ENCODE assay signal across 7 cellular contexts in the genomic region with DNA sequence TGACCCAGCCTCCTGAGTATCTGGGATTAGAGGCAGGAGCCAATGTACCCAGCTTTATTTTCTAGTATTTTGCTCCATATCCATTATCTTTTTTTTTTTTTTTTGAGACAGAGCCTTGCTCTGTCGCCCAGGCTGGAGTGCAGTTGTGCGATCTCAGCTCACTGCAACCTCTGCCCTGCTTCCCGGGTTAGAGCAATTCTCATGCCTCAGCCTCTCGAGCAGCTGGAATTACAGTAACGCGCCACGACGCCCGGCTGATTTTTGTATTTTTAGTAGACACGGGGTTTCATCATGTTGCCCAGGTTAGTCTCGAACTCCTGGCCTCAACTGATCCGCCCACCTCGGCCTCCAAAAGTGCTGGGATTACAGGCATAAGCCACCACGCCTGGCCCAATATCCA. TPM values are rescaled to one million over a fixed set of nuclear protein-coding genes. Genes with fewer than 3 reads are reported as not detected.
DNase-seq lines count a peak whose midpoint lies in the region; ATAC-seq and TF ChIP-seq lines count a peak whose summit lies in the region.
"Not testable (repeated sequence)": the region's sequence is repeated elsewhere in the genome, so short reads cannot be mapped to it uniquely, and the experiment has no call there.

No MANE protein-coding gene starts in this region.

- peaks cover 41% of the 10 kb centered on the region for H4K20me1 ChIP-seq in GM23248 (ENCODE audit: insufficient read depth)

- not testable (repeated sequence) for TF ChIP-seq POLR2A in adrenal gland (IDR thresholded peaks at IDR 0.05)

- H2AFZ ChIP-seq in GM23248 = not testable (repeated sequence)

- H3K27ac Mint-ChIP-seq in activated CD4-positive, alpha-beta T cell treated with anti-CD3 and anti-CD28 coated beads, Interleukin-2, amount 10 ng/mL, durations not matched to agents 24 days and 14 days = peak overlapping the region; percentile 20
- H3K27ac Mint-ChIP-seq in memory B cell (peak overlapping the region; percentile 28), progenitor cell of endocrine pancreas (peak overlapping the region; percentile 74)
- peak overlapping the region; percentile 81 for H3K27ac Mint-ChIP-seq in stimulated activated naive B cell treated with anti-CD40 and anti-IgM and Interleukin-4, amounts not matched to agents 10 μg/mL and 1 μg/mL and 100 μg/mL, for 72 hours

- not testable (repeated sequence) for H3K9me3 ChIP-seq in GM23248 (ENCODE audit: low read depth); adrenal gland (replicated peaks in 1 of 3)

- not testable (repeated sequence) for H3K27me3 ChIP-seq in GM23248 (replicated peaks; ENCODE audit: insufficient read depth); adrenal gland

- not testable (repeated sequence) for H3K4me3 Mint-ChIP-seq in activated CD4-positive, alpha-beta T cell treated with anti-CD3 and anti-CD28 coated beads, Interleukin-2, amount 10 ng/mL, durations not matched to agents 24 days and 14 days; memory B cell; progenitor cell of endocrine pancreas (ENCODE audit: low read depth)
- H3K4me3 Mint-ChIP-seq in stimulated activated naive B cell treated with anti-CD40 and anti-IgM and Interleukin-4, amounts not matched to agents 10 μg/mL and 1 μg/mL and 100 μg/mL, for 72 hours = peak overlapping the region in 1 of 2 donors; percentile 37

- peak overlapping the region; percentile 53 for H3K4me2 ChIP-seq in GM23248 (ENCODE audit: unreplicated experiment)

- peaks cover 43% of the 10 kb centered on the region for H3K36me3 Mint-ChIP-seq in activated CD4-positive, alpha-beta T cell treated with anti-CD3 and anti-CD28 coated beads, Interleukin-2, amount 10 ng/mL, durations not matched to agents 24 days and 14 days (ENCODE audit: low read depth)
- H3K36me3 Mint-ChIP-seq in memory B cell = peaks cover 13% of the 10 kb centered on the region
- peaks cover 18% of the 10 kb centered on the region for H3K36me3 Mint-ChIP-seq in progenitor cell of endocrine pancreas (ENCODE audit: insufficient read depth)
- peaks cover 32 to 43% of the 10 kb centered on the region in 2 donors for H3K36me3 Mint-ChIP-seq in stimulated activated naive B cell treated with anti-CD40 and anti-IgM and Interleukin-4, amounts not matched to agents 10 μg/mL and 1 μg/mL and 100 μg/mL, for 72 hours

- intact Hi-C loops in activated CD4-positive, alpha-beta T cell treated with anti-CD3 and anti-CD28 coated beads, Interleukin-2, amount 10 ng/mL, durations not matched to agents 24 days and 14 days (cut with micrococcal nuclease); Right ventricle myocardium superior (cut with DNase I): not testable (repeated sequence)
- intact Hi-C loops in adrenal gland (cut with DNase I) = loop anchor here (10.0 kb wide), 2 partner anchors 58 to 88 kb away; no protein-coding TSS in a partner anchor

- peak overlapping the region; percentile 28; the same call in 1 of the 2 replicates for H3K9ac ChIP-seq in GM23248

- not testable (repeated sequence) for H3K9me2 ChIP-seq in GM23248 (ENCODE audit: insufficient read depth)

- H3K27me3 Mint-ChIP-seq in activated CD4-positive, alpha-beta T cell treated with anti-CD3 and anti-CD28 coated beads, Interleukin-2, amount 10 ng/mL, durations not matched to agents 24 days and 14 days; memory B cell; progenitor cell of endocrine pancreas; stimulated activated naive B cell treated with anti-CD40 and anti-IgM and Interleukin-4, amounts not matched to agents 10 μg/mL and 1 μg/mL and 100 μg/mL, for 72 hours: not testable (repeated sequence)

- H3K4me3 ChIP-seq in GM23248, adrenal gland: not testable (repeated sequence)

- peak overlapping the region; percentile 72 for H3K27ac ChIP-seq in GM23248
- peak overlapping the region in 3 of 5 donors; percentile 46 to 74 (median 63) for H3K27ac ChIP-seq in adrenal gland

- peaks cover 19% of the 10 kb centered on the region for H3F3A ChIP-seq in GM23248 (ENCODE audit: insufficient read depth)

- H3K79me2 ChIP-seq in GM23248 (ENCODE audit: insufficient read depth) = peaks cover 100% of the 10 kb centered on the region

- DNase-seq in GM23248 (peak; percentile 42), adrenal gland (peak in 1 of 7 donors; percentile 63), Right ventricle myocardium superior (peak; percentile 61)
- not testable (repeated sequence) for DNase-seq in activated CD4-positive, alpha-beta T cell treated with anti-CD3 and anti-CD28 coated beads, Interleukin-2, amount 10 ng/mL, durations not matched to agents 24 days and 14 days; memory B cell (ENCODE audit: low spot score in 2 of 2); progenitor cell of endocrine pancreas (ENCODE audit: low spot score, unreplicated experiment); stimulated activated naive B cell treated with anti-CD40 and anti-IgM and Interleukin-4, amounts not matched to agents 10 μg/mL and 1 μg/mL and 100 μg/mL, for 72 hours

- H3K4me1 ChIP-seq in GM23248 (ENCODE audit: insufficient read depth) (peaks cover 22% of the 10 kb centered on the region), adrenal gland (replicated peaks in 1 of 2) (peaks cover 26 to 60% of the 10 kb centered on the region in 2 donors)

- not testable (repeated sequence) for TF ChIP-seq CTCF in adrenal gland (IDR thresholded peaks at IDR 0.05); progenitor cell of endocrine pancreas (IDR thresholded peaks at IDR 0.05; ENCODE audit: unreplicated experiment)

- H3K36me3 ChIP-seq in GM23248 (ENCODE audit: low read depth) = peaks cover 24% of the 10 kb centered on the region
- not testable (repeated sequence) for H3K36me3 ChIP-seq in adrenal gland (replicated peaks in 1 of 2)

- not testable (repeated sequence) for H3K9me3 Mint-ChIP-seq in activated CD4-positive, alpha-beta T cell treated with anti-CD3 and anti-CD28 coated beads, Interleukin-2, amount 10 ng/mL, durations not matched to agents 24 days and 14 days; memory B cell; progenitor cell of endocrine pancreas (ENCODE audit: low read depth); stimulated activated naive B cell treated with anti-CD40 and anti-IgM and Interleukin-4, amounts not matched to agents 10 μg/mL and 1 μg/mL and 100 μg/mL, for 72 hours

- peaks cover 39% of the 10 kb centered on the region for H3K4me1 Mint-ChIP-seq in activated CD4-positive, alpha-beta T cell treated with anti-CD3 and anti-CD28 coated beads, Interleukin-2, amount 10 ng/mL, durations not matched to agents 24 days and 14 days
- peaks cover 19% of the 10 kb centered on the region for H3K4me1 Mint-ChIP-seq in memory B cell
- peaks cover 20% of the 10 kb centered on the region for H3K4me1 Mint-ChIP-seq in progenitor cell of endocrine pancreas (ENCODE audit: low read depth)
- H3K4me1 Mint-ChIP-seq in stimulated activated naive B cell treated with anti-CD40 and anti-IgM and Interleukin-4, amounts not matched to agents 10 μg/mL and 1 μg/mL and 100 μg/mL, for 72 hours = peaks cover 27 to 75% of the 10 kb centered on the region in 2 donors

- peak; percentile 74 for ATAC-seq in Right ventricle myocardium superior (ENCODE audit: poor library complexity)
- ATAC-seq in memory B cell (ENCODE audit: low read depth); stimulated activated naive B cell treated with anti-CD40 and anti-IgM and Interleukin-4, amounts not matched to agents 10 μg/mL and 1 μg/mL and 100 μg/mL, for 72 hours (replicated peaks): not testable (repeated sequence)

- in situ Hi-C loops in GM23248 (cut with MboI) = not testable (repeated sequence)

- WGBS in GM23248 (ENCODE audit: low coverage in 1 of 2, low lambda C conversion rate in 2 of 2, missing lambda C conversion rate in 2 of 2), 2 experiments = 54 to 62% methylated on average over 14 of the region's 14 CpGs
- 53 to 80% (median 68%) methylated on average over 14 of the region's 14 CpGs for WGBS in adrenal gland, 4 donors

RNA-seq across cellular contexts. Expression of gene PUM1, which starts 12.9 kb away (rescaled TPM):
- 46.3 and 63.4 TPM in 2 replicates for total RNA-seq in GM23248 (2014; rRNA removed; shearing (Covaris generic))
- polyA plus RNA-seq in GM23248 (2016; fragmentation: Nextera tagmentation; extraction: Ambion mirVana) (45.7 and 49.5 TPM in 2 replicates), adrenal gland (10 to 100 TPM; 22.6 to 57.8 (median 35.0) TPM)
- 122 and 132 TPM in 2 replicates for total RNA-seq in activated CD4-positive, alpha-beta T cell treated with anti-CD3 and anti-CD28 coated beads, Interleukin-2, amount 10 ng/mL, durations not matched to agents 24 days and 14 days
- total RNA-seq in adrenal gland (100 to 1,000 TPM in 5 of 8 donors, 10 to 100 TPM in 3; 72.0 to 167 (median 105) TPM), Right ventricle myocardium superior (66.1 TPM), progenitor cell of endocrine pancreas (244 and 249 TPM in 2 replicates)

Comparison
In these comparisons a context has a peak if more than half of its experiments do, and no peak if none do; other contexts are left out.
1. H3K27ac Mint-ChIP-seq: peak in every context shown above with its lines; median percentile 81 in stimulated activated naive B cell treated with anti-CD40 and anti-IgM and Interleukin-4, amounts not matched to agents 10 μg/mL and 1 μg/mL and 100 μg/mL, for 72 hours; 74 in progenitor cell of endocrine pancreas; 28 in memory B cell; 20 in activated CD4-positive, alpha-beta T cell treated with anti-CD3 and anti-CD28 coated beads, Interleukin-2, amount 10 ng/mL, durations not matched to agents 24 days and 14 days.